21 cellular contexts compared by ENCODE assay signal in genomic region chr20:5172903-5173463, GRCh38. TPM values are rescaled to one million over a fixed set of nuclear protein-coding genes. Genes with fewer than 3 reads are reported as not detected.
DNase-seq lines count a peak whose midpoint lies in the region; ATAC-seq and TF ChIP-seq lines count a peak whose summit lies in the region.
"Had no signal": no experiment of that assay in that cellular context is flagged by ENCODE, and none has a peak within 500 bp of the region (broad histone marks: within the 10 kb centered on the region; RNA-seq: fewer than 3 reads in every experiment).

No MANE protein-coding gene starts in this region.

- TF ChIP-seq CTCF in cardiac muscle cell (IDR thresholded peaks at IDR 0.05; ENCODE audit: low read depth, low read length) (no peak), lung (IDR thresholded peaks at IDR 0.05; ENCODE audit: control extremely low read depth, extremely low read depth) (no peak), left lung (IDR thresholded peaks at IDR 0.05) (no peak)
- TF ChIP-seq CTCF in CD4-positive, alpha-beta T cell (IDR thresholded peaks at IDR 0.05) = no peak

- no peak overlapping the region for H3K4me3 Mint-ChIP-seq in CD4-positive, alpha-beta T cell
- H3K4me3 Mint-ChIP-seq: mesothelial cell of epicardium; T-helper 1 cell treated with Interleukin-12 subunit alpha and Interleukin-12 subunit beta and Interleukin-4 antibody, amounts not matched to agents 30 μg/mL and 1 μg/mL, for 36 hours had no signal

- H3K4me1 ChIP-seq in cardiac muscle cell (ENCODE audit: low read depth) (peaks cover 36% of the 10 kb centered on the region), lung (ENCODE audit: control insufficient read depth in 2 of 2, insufficient read depth in 2 of 2, low read length in 2 of 2) (peaks cover 24 to 35% of the 10 kb centered on the region in 2 donors), left lung (peaks cover 11 to 43% of the 10 kb centered on the region in 2 donors)
- H3K4me1 ChIP-seq: Caco-2 had no signal

- H3K9me3 ChIP-seq in cardiac muscle cell (ENCODE audit: low read depth) (no peaks in the 10 kb centered on the region), lung (ENCODE audit: control insufficient read depth in 2 of 2, insufficient read depth in 1 of 2, low read length in 1 of 2) (no peaks in the 10 kb centered on the region), left lung (no peaks in the 10 kb centered on the region)
- H3K9me3 ChIP-seq in CD4-positive, alpha-beta T cell (ENCODE audit: control insufficient read depth, low read length) = no peaks in the 10 kb centered on the region
- H3K9me3 ChIP-seq: Caco-2 had no signal

- WGBS in lung, 2 donors = 90 to 94% methylated on average over 8 of the region's 8 CpGs

- CTCF ChIA-PET in CD4-positive, alpha-beta T cell (lab: Charles Lee) = no interaction called here

- intact Hi-C loops in cardiac septum (cut with DNase I) = no loop called here
- intact Hi-C loops in CD4-positive, alpha-beta T cell (cut with DNase I, micrococcal nuclease) = no loop called here
- intact Hi-C loops in left lung (cut with DNase I) = no loop called here

- H3K27ac Mint-ChIP-seq in CD4-positive, alpha-beta T cell = no peak overlapping the region
- H3K27ac Mint-ChIP-seq: mesothelial cell of epicardium; T-helper 1 cell treated with Interleukin-12 subunit alpha and Interleukin-12 subunit beta and Interleukin-4 antibody, amounts not matched to agents 30 μg/mL and 1 μg/mL, for 36 hours had no signal

- POLR2A ChIA-PET in CD4-positive, alpha-beta T cell (lab: Charles Lee) = no interaction called here

- H3K36me3 Mint-ChIP-seq in CD4-positive, alpha-beta T cell (ENCODE audit: low read depth) = peaks cover 53% of the 10 kb centered on the region

- H3K9me3 Mint-ChIP-seq in CD4-positive, alpha-beta T cell = no peaks in the 10 kb centered on the region
- H3K9me3 Mint-ChIP-seq: mesothelial cell of epicardium; T-helper 1 cell treated with Interleukin-12 subunit alpha and Interleukin-12 subunit beta and Interleukin-4 antibody, amounts not matched to agents 30 μg/mL and 1 μg/mL, for 36 hours had no signal

- ATAC-seq in lung (ENCODE audit: insufficient read depth, low FRiP score) = no peak
- ATAC-seq in CD4-positive, alpha-beta T cell (ENCODE audit: poor library complexity) = no peak
- ATAC-seq in left lung = no peak

- H3K27ac ChIP-seq in cardiac muscle cell (peak overlapping the region; percentile 52), lung (ENCODE audit: low read depth in 1 of 2, low read length in 1 of 2) (peak overlapping the region; percentile 14 to 34), substantia nigra (ENCODE audit: low read depth, low read length, poor library complexity, severe bottlenecking) (peak overlapping the region; percentile 2), left lung (no peak overlapping the region)
- H3K27ac ChIP-seq in CD4-positive, alpha-beta T cell (ENCODE audit: low read depth, low read length) = no peak overlapping the region
- H3K27ac ChIP-seq: WERI-Rb-1 had no signal

- H3K4me3 ChIP-seq in cardiac muscle cell (no peak overlapping the region), lung (no peak overlapping the region), left lung (no peak overlapping the region)

- no peaks in the 10 kb centered on the region for H3K27me3 Mint-ChIP-seq in CD4-positive, alpha-beta T cell

- DNase-seq in cardiac muscle cell (ENCODE audit: low read depth in 1 of 2, low spot score in 1 of 2) (no peak), cardiac septum (ENCODE audit: low spot score) (no peak), cerebellar cortex (ENCODE audit: low spot score) (peak; percentile 42), lung (ENCODE audit: low spot score) (no peak), substantia nigra (lab: John Stamatoyannopoulos, UW) (peak in 2 of 49 donors; percentile 12 to 31), kidney glomerular epithelial cell (lab: John Stamatoyannopoulos, UW) (no peak), left lung (no peak)
- DNase-seq in CD4-positive, alpha-beta T cell = no peak
- DNase-seq: activated gamma-delta T cell; aorta; Caco-2; cortex of kidney; erythroblast; NCI-H1930; NCI-H510A treated with DMSO at 0.1 percent for 48 hours; occipital lobe; SHP77 treated with DMSO at 0.1 percent for 48 hours; stimulated activated CD4-positive, alpha-beta T cell treated with anti-CD3 and anti-CD28 coated beads, Interleukin-2, amount 100 ng/mL, for 48 hours; WERI-Rb-1 had no signal

- no peaks in the 10 kb centered on the region for H3K27me3 ChIP-seq in cardiac muscle cell
- no peaks in the 10 kb centered on the region for H3K27me3 ChIP-seq in lung (ENCODE audit: control insufficient read depth, insufficient read depth)
- H3K27me3 ChIP-seq in CD4-positive, alpha-beta T cell (ENCODE audit: control insufficient read depth, insufficient read depth, low read length) = no peaks in the 10 kb centered on the region
- H3K27me3 ChIP-seq in left lung = no peaks in the 10 kb centered on the region

- H3K4me1 Mint-ChIP-seq in CD4-positive, alpha-beta T cell (ENCODE audit: low read depth) = peaks cover 41% of the 10 kb centered on the region

- H3K36me3 ChIP-seq in cardiac muscle cell = no peaks in the 10 kb centered on the region
- H3K36me3 ChIP-seq in lung (ENCODE audit: control insufficient read depth in 2 of 2, insufficient read depth in 2 of 2, low read length in 2 of 2) = peaks cover 0 to 9% of the 10 kb centered on the region in 2 donors
- H3K36me3 ChIP-seq in left lung = peaks cover 0 to 47% of the 10 kb centered on the region in 2 donors

RNA-seq across cellular contexts. Expression of gene CDS2, which starts 46.2 kb away (rescaled TPM):
- total RNA-seq in cardiac muscle cell (18.7 and 20.3 TPM in 2 replicates), cardiac septum (84.0 TPM), lung (10 to 100 TPM; 39.4 to 50.8 TPM), left lung (10 to 100 TPM; 59.6 to 61.0 TPM)
- polyA plus RNA-seq in cardiac muscle cell (27.0 and 31.9 TPM in 2 replicates), lung (10 to 100 TPM; 15.7 to 34.6 TPM)
- total RNA-seq in CD4-positive, alpha-beta T cell = 10 to 100 TPM; 62.4 to 65.0 TPM

RNA-seq across cellular contexts. Expression of gene PCNA, which starts 53.2 kb away (rescaled TPM):
- total RNA-seq in cardiac muscle cell (46.6 and 113 TPM in 2 replicates), cardiac septum (16.7 TPM), lung (10 to 100 TPM; 47.9 to 50.0 TPM), left lung (10 to 100 TPM; 80.4 to 93.9 TPM)
- polyA plus RNA-seq in cardiac muscle cell (47.0 and 81.2 TPM in 2 replicates), lung (10 to 100 TPM; 67.3 to 74.1 TPM)
- 10 to 100 TPM; 32.6 to 33.0 TPM for total RNA-seq in CD4-positive, alpha-beta T cell

Comparison
In these comparisons a context has a peak if more than half of its experiments do, and no peak if none do; other contexts are left out.
1. H3K27ac ChIP-seq: peak in cardiac muscle cell (single experiment), lung (2 of 2) and substantia nigra (single experiment); none in CD4-positive, alpha-beta T cell (single experiment) and left lung (0 of 2).